ENCODE assay signal across 14 cellular contexts in the genomic region with DNA sequence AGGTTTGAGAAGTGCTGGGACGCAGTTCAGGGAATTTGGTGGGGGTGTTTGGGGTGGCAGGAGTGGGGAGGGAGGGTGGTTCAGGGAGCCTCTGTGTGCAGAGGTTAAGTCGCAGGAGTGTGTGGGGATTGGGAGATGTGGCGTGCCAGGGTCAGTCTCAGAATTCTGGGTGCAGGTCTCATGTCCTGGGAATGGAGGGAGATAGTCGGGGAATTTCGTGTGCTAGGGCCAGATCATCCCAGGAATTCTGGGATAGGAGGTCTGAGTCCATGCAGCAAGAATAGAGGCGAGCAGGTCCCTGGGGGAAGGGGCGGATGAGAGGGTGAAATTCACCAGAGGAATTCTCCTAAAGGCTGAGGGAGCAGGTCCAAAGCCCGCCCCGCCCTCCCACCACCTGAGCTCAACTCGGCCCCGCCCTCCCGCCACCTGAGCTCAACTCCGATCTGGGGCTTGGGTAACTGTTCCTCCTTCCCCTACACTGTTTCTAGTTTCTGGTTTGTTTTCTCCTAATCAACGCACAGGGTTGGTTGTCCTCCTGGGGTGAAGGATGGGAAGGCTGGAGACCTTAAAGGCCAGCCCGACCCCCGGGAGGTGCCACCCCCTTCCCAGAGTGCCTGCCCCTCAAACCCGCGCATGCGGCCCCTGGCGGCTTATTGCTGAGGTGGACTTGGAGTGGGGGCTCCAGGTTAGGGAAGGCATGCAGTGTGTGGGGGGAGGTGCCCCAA. TPM values are rescaled to one million over a fixed set of nuclear protein-coding genes. Genes with fewer than 3 reads are reported as not detected.
DNase-seq lines count a peak whose midpoint lies in the region; ATAC-seq and TF ChIP-seq lines count a peak whose summit lies in the region.
"Had no signal": no experiment of that assay in that cellular context is flagged by ENCODE, and none has a peak within 500 bp of the region (broad histone marks: within the 10 kb centered on the region; RNA-seq: fewer than 3 reads in every experiment).

No MANE protein-coding gene starts in this region.

- H3K36me3 ChIP-seq in HUES6 (ENCODE audit: control insufficient read depth, insufficient read depth, low read length) (peaks cover 4% of the 10 kb centered on the region; the same call in 1 of the 2 replicates), lower lobe of right lung (no peaks in the 10 kb centered on the region)

- no peak for DNase-seq in CD14-positive monocyte (ENCODE audit: low spot score)
- DNase-seq in SW480 (ENCODE audit: low spot score): peak; percentile 53
- DNase-seq in lower lobe of right lung: no peak
- no peak for DNase-seq in NCI-H2029 (lab: John Stamatoyannopoulos, UW)
- DNase-seq: activated CD8-positive, alpha-beta T cell treated with anti-CD3 and anti-CD28 coated beads, Interleukin-2, amount 10 ng/mL, durations not matched to agents 7 days and 5 days; activated naive CD4-positive, alpha-beta T cell treated with Interleukin-2 at 50 U/mL for 16 hours; stimulated activated CD4-positive, alpha-beta T cell treated with anti-CD3 and anti-CD28 coated beads, Interleukin-12 subunit alpha, Interleukin-12 subunit beta, amount 100 ng/mL, for 4 hours; T-helper 2 cell had no signal

- peak overlapping the region; percentile 9 to 83 for H3K4me3 Mint-ChIP-seq in CD14-positive monocyte
- H3K4me3 Mint-ChIP-seq: activated CD8-positive, alpha-beta T cell treated with anti-CD3 and anti-CD28 coated beads, Interleukin-2, amount 10 ng/mL, durations not matched to agents 7 days and 5 days had no signal

- H3K27ac ChIP-seq in HUES6 (ENCODE audit: low read depth, low read length) (no peak overlapping the region), lower lobe of right lung (no peak overlapping the region)
- H3K27ac ChIP-seq: esophagus muscularis mucosa had no signal

- peaks cover 3% of the 10 kb centered on the region for H3K4me1 Mint-ChIP-seq in CD14-positive monocyte

- peaks cover 66 to 86% (median 85%) of the 10 kb centered on the region in 3 donors for H3K27me3 Mint-ChIP-seq in CD14-positive monocyte (ENCODE audit: low read depth in 3 of 3)

- H3K27me3 ChIP-seq in HUES6 (ENCODE audit: control insufficient read depth, insufficient read depth, low read length): peaks cover 12% of the 10 kb centered on the region; the same call in 1 of the 2 replicates
- H3K27me3 ChIP-seq in lower lobe of right lung (ENCODE audit: low read depth): peaks cover 47% of the 10 kb centered on the region

- peaks cover 0 to 32% (median 9%) of the 10 kb centered on the region in 7 donors for H3K9me3 Mint-ChIP-seq in CD14-positive monocyte

- ATAC-seq in lower lobe of right lung (peak; percentile 12 to 37), HG03108 (IDR thresholded peaks at IDR 0.05; ENCODE audit: unreplicated experiment) (no peak), GM19467 (IDR thresholded peaks at IDR 0.05; ENCODE audit: unreplicated experiment) (no peak), HG03097 (IDR thresholded peaks at IDR 0.05; ENCODE audit: low FRiP score, unreplicated experiment) (no peak)
- ATAC-seq: activated CD8-positive, alpha-beta T cell treated with anti-CD3 and anti-CD28 coated beads, Interleukin-2, amount 10 ng/mL, durations not matched to agents 7 days and 5 days had no signal

- intact Hi-C loops in CD14-positive monocyte (cut with micrococcal nuclease): no loop called here
- intact Hi-C loops in lower lobe of right lung (cut with DNase I): no loop called here

- no peaks in the 10 kb centered on the region for H3K4me1 ChIP-seq in HUES6 (ENCODE audit: control insufficient read depth, insufficient read depth, low read length)
- no peaks in the 10 kb centered on the region for H3K4me1 ChIP-seq in lower lobe of right lung

- H3K4me3 ChIP-seq in HUES6 (ENCODE audit: low read depth, low read length) (peak overlapping the region; percentile 74), lower lobe of right lung (no peak overlapping the region)
- H3K4me3 ChIP-seq: esophagus muscularis mucosa had no signal

- no peaks in the 10 kb centered on the region for H3K9me3 ChIP-seq in HUES6 (ENCODE audit: control insufficient read depth, insufficient read depth, low read depth, low read length)
- H3K9me3 ChIP-seq in lower lobe of right lung: no peaks in the 10 kb centered on the region
- H3K9me3 ChIP-seq: esophagus muscularis mucosa had no signal

- peak overlapping the region; percentile 20 for H3K9ac ChIP-seq in HUES6 (ENCODE audit: low read length)

- no peak for TF ChIP-seq CTCF in CD14-positive monocyte (IDR thresholded peaks at IDR 0.05)
- no peak for TF ChIP-seq CTCF in lower lobe of right lung (IDR thresholded peaks at IDR 0.05)

- peaks cover 0 to 2% of the 10 kb centered on the region in 2 donors for H3K36me3 Mint-ChIP-seq in CD14-positive monocyte

- H3K27ac Mint-ChIP-seq in CD14-positive monocyte: no peak overlapping the region
- H3K27ac Mint-ChIP-seq: activated CD8-positive, alpha-beta T cell treated with anti-CD3 and anti-CD28 coated beads, Interleukin-2, amount 10 ng/mL, durations not matched to agents 7 days and 5 days had no signal

RNA-seq across cellular contexts. Expression of gene KCNC3, which starts 15.2 kb away (rescaled TPM):
- under 1 TPM in 1 of 2 donors, not detected in 1; 0.04 TPM for polyA plus RNA-seq in CD14-positive monocyte
- 11.1 TPM for total RNA-seq in lower lobe of right lung
- total RNA-seq: LHCN-M2 had no signal

RNA-seq across cellular contexts. Expression of gene NAPSA, which starts 51.5 kb away (rescaled TPM):
- under 1 TPM; 0.27 to 0.52 TPM for polyA plus RNA-seq in CD14-positive monocyte
- 1,633 TPM for total RNA-seq in lower lobe of right lung

Comparison
In these comparisons a context has a peak if more than half of its experiments do, and no peak if none do; other contexts are left out.
1. ATAC-seq: peak in lower lobe of right lung (2 of 2); none in HG03108 (single experiment), GM19467 (single experiment) and HG03097 (single experiment).